1 cellular context compared by ENCODE assay signal in genomic region chr16:67268136-67268579, GRCh38.
TF ChIP-seq lines count a peak whose summit lies in the region.

No MANE protein-coding gene starts in this region.

TF ChIP-seq in K562, 482 proteins besides CTCF, POLR2A, EP300 and RAD21 (continued from another document and continues in another):
- TF ChIP-seq ZBTB11 (CRISPR knock-in tag; IDR thresholded peaks at IDR 0.05) = peak in 1 of 3 experiments; percentile 78; a peak in 2 of 6 replicates
- TF ChIP-seq ZNF639 (CRISPR knock-in tag; conservative IDR thresholded peaks at IDR 0.05 in 1 of 2, IDR thresholded peaks at IDR 0.05 in 1 of 2) = peak in 1 of 2 experiments; percentile 72; a peak in 2 of 4 replicates
- no peak for TF ChIP-seq FOXP4 (CRISPR knock-in tag; IDR thresholded peaks at IDR 0.05; ENCODE audit: borderline replicate concordance)
- no peak for TF ChIP-seq YY1 (IDR thresholded peaks at IDR 0.05; ENCODE audit: borderline replicate concordance in 1 of 3, control insufficient read depth in 1 of 3, extremely low read depth in 1 of 3, insufficient read depth in 3 of 3, insufficient read length in 1 of 3, insufficient replicate concordance in 2 of 3, low read depth in 1 of 3, low read length in 2 of 3)
- no peak for TF ChIP-seq SRSF9 (IDR thresholded peaks at IDR 0.05; ENCODE audit: borderline replicate concordance, low read depth, low read length)
- TF ChIP-seq CREB3 (tag; conservative IDR thresholded peaks at IDR 0.05; ENCODE audit: low read depth) = no peak
- no peak for TF ChIP-seq USF2 (CRISPR knock-in tag; IDR thresholded peaks at IDR 0.05)
- TF ChIP-seq DMBX1 (CRISPR knock-in tag; IDR thresholded peaks at IDR 0.05; ENCODE audit: borderline replicate concordance) = peak; percentile 50; the same call in 1 of the 2 replicates
- TF ChIP-seq EZH2 (IDR thresholded peaks at IDR 0.05; ENCODE audit: borderline replicate concordance, low read depth, low read length) = no peak
- TF ChIP-seq ZNF780A (CRISPR knock-in tag; IDR thresholded peaks at IDR 0.05) = no peak
- TF ChIP-seq ID3 (CRISPR knock-in tag; IDR thresholded peaks at IDR 0.05) = no peak
- TF ChIP-seq ID3 (tag; IDR thresholded peaks at IDR 0.05) = no peak
- TF ChIP-seq MCM7 (IDR thresholded peaks at IDR 0.05) = no peak
- TF ChIP-seq CTBP1 (IDR thresholded peaks at IDR 0.05; ENCODE audit: borderline replicate concordance) = peak; percentile 85
- no peak for TF ChIP-seq ZBTB9 (CRISPR knock-in tag; IDR thresholded peaks at IDR 0.05)
- no peak for TF ChIP-seq PHTF2 (CRISPR knock-in tag; IDR thresholded peaks at IDR 0.05)
- peak; percentile 83 for TF ChIP-seq NCOR1 (IDR thresholded peaks at IDR 0.05)
- no peak for TF ChIP-seq FOXO4 (CRISPR knock-in tag; IDR thresholded peaks at IDR 0.05)
- TF ChIP-seq ELK1 (CRISPR knock-in tag; IDR thresholded peaks at IDR 0.05) = no peak
- TF ChIP-seq ZNF699 (CRISPR knock-in tag; IDR thresholded peaks at IDR 0.05; ENCODE audit: insufficient replicate concordance) = no peak
- TF ChIP-seq CGGBP1 (CRISPR knock-in tag; IDR thresholded peaks at IDR 0.05) = no peak
- no peak for TF ChIP-seq IFI16 (CRISPR knock-in tag; IDR thresholded peaks at IDR 0.05)
- no peak for TF ChIP-seq SIN3A (IDR thresholded peaks at IDR 0.05; ENCODE audit: borderline replicate concordance in 2 of 2, control insufficient read depth in 1 of 2, low read depth in 2 of 2, low read length in 2 of 2)
- peak in 1 of 2 experiments; percentile 92; a peak in 2 of 4 replicates for TF ChIP-seq RCOR1 (IDR thresholded peaks at IDR 0.05; ENCODE audit: borderline replicate concordance in 1 of 2, low read depth in 2 of 2, low read length in 2 of 2)
- TF ChIP-seq FOXJ2 (tag; IDR thresholded peaks at IDR 0.05) = 0 out of 2 replicates have a peak, but pooled peaks have one; percentile 40
- TF ChIP-seq HDGF (IDR thresholded peaks at IDR 0.05) = 0 out of 2 replicates have a peak, but pooled peaks have one; percentile 52
- no peak for TF ChIP-seq ZNF184 (CRISPR knock-in tag; IDR thresholded peaks at IDR 0.05)
- TF ChIP-seq BCLAF1 (IDR thresholded peaks at IDR 0.05; ENCODE audit: borderline replicate concordance in 1 of 2, control insufficient read depth in 1 of 2, low read depth in 2 of 2, low read length in 1 of 2) = 0 out of 4 replicates have a peak, but pooled peaks of 1 of the 2 experiments have one; percentile 16
- peak; percentile 85 for TF ChIP-seq ZBTB2 (IDR thresholded peaks at IDR 0.05)
- TF ChIP-seq ZBTB8A (IDR thresholded peaks at IDR 0.05; ENCODE audit: partially characterized antibody) = no peak
- no peak for TF ChIP-seq REST (CRISPR knock-in tag; IDR thresholded peaks at IDR 0.05; ENCODE audit: low read depth)
